10 cellular contexts compared by ENCODE assay signal in the genomic region with DNA sequence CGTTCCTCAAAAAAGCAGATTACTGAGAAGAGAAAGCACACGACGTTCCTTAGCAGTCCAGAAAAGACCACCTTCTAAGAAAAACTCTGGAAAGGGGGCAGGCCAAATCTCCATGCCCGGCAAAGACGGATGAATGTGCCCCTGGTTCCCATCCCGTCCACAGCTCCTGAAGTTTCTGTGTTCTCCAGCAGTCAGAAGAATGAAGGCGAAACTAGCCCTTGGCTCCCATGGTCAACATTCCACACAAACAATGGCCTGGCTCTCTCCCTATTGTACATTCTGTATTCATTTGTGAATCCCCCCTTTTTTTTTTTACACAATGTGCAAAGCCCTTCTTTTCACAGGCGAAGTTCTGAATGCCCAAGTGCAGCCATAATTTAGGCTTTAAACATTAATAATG. TPM values are rescaled to one million over a fixed set of nuclear protein-coding genes. Genes with fewer than 3 reads are reported as not detected.
DNase-seq lines count a peak whose midpoint lies in the region; ATAC-seq and TF ChIP-seq lines count a peak whose summit lies in the region.
"Had no signal": no experiment of that assay in that cellular context is flagged by ENCODE, and none has a peak within 500 bp of the region (broad histone marks: within the 10 kb centered on the region; RNA-seq: fewer than 3 reads in every experiment).

No MANE protein-coding gene starts in this region.

- H3K36me3 ChIP-seq in SK-N-SH (replicated peaks in 1 of 2; ENCODE audit: control insufficient read depth in 1 of 2, insufficient read depth in 2 of 2, low read length in 1 of 2) = peaks cover 5 to 21% of the 10 kb centered on the region in 2 experiments
- H3K36me3 ChIP-seq in mucosa of rectum (ENCODE audit: control insufficient read depth in 2 of 2, insufficient read depth in 2 of 2, low read length in 2 of 2) = no peaks in the 10 kb centered on the region
- H3K36me3 ChIP-seq in transverse colon = no peaks in the 10 kb centered on the region

- WGBS in SK-N-SH (ENCODE audit: low lambda C conversion rate) = 85% methylated on average over 8 of the region's 8 CpGs
- WGBS in transverse colon (ENCODE audit: low coverage in 1 of 2), 2 donors = 26 to 31% methylated on average over 7 to 8 of the region's 8 CpGs

- H3K9ac ChIP-seq in SK-N-SH (no peak overlapping the region), mucosa of rectum (ENCODE audit: low read depth in 1 of 2, low read length in 2 of 2) (peak overlapping the region; percentile 10 to 65)

- H3K4me1 ChIP-seq in SK-N-SH (ENCODE audit: control insufficient read depth in 1 of 2, insufficient read depth in 2 of 2, low read depth in 1 of 2, low read length in 1 of 2) = peaks cover 42 to 44% of the 10 kb centered on the region in 2 experiments
- H3K4me1 ChIP-seq in mucosa of rectum (ENCODE audit: control insufficient read depth in 2 of 2, insufficient read depth in 2 of 2, low read length in 2 of 2) = peaks cover 43 to 64% of the 10 kb centered on the region in 2 donors
- peaks cover 34 to 82% (median 67%) of the 10 kb centered on the region in 4 donors for H3K4me1 ChIP-seq in transverse colon

- H3K27me3 ChIP-seq in SK-N-SH (ENCODE audit: insufficient read depth) (no peaks in the 10 kb centered on the region), mucosa of rectum (ENCODE audit: control insufficient read depth in 2 of 2, insufficient read depth in 2 of 2, low read length in 2 of 2) (no peaks in the 10 kb centered on the region), transverse colon (no peaks in the 10 kb centered on the region)

- TF ChIP-seq EP300 in SK-N-SH (IDR thresholded peaks at IDR 0.05; ENCODE audit: borderline replicate concordance in 1 of 2, low read depth in 1 of 2, low read length in 1 of 2) = no peak
- TF ChIP-seq EP300 in transverse colon (IDR thresholded peaks at IDR 0.05; ENCODE audit: low read depth) = no peak

- TF ChIP-seq RAD21 in SK-N-SH (IDR thresholded peaks at IDR 0.05; ENCODE audit: low read length) = no peak

- no peak for TF ChIP-seq POLR2A in transverse colon (IDR thresholded peaks at IDR 0.05)

- H4K20me1 ChIP-seq in SK-N-SH (ENCODE audit: insufficient read depth) = peaks cover 77% of the 10 kb centered on the region

- no peak overlapping the region; a peak in 1 of 4 replicates for H3K27ac ChIP-seq in SK-N-SH (ENCODE audit: low read depth in 2 of 2, low read length in 1 of 2)
- H3K27ac ChIP-seq in mucosa of rectum (ENCODE audit: low read depth in 2 of 2, low read length in 2 of 2) = peak overlapping the region; percentile 95 to 97
- peak overlapping the region; percentile 98 to 99 (median 99) for H3K27ac ChIP-seq in transverse colon

- H3K4me3 ChIP-seq in SK-N-SH (ENCODE audit: low read depth in 2 of 2, low read length in 1 of 2) (peak overlapping the region in 1 of 2 experiments; percentile 5; a peak in 1 of 4 replicates), mucosa of rectum (ENCODE audit: low read length in 2 of 2) (peak overlapping the region; percentile 23 to 27), transverse colon (peak overlapping the region in 2 of 4 donors; percentile 10 to 19)

- peaks cover 14% of the 10 kb centered on the region for H3F3A ChIP-seq in SK-N-SH (replicated peaks; ENCODE audit: insufficient read depth)

- peaks cover 95% of the 10 kb centered on the region for H3K79me2 ChIP-seq in SK-N-SH (ENCODE audit: insufficient read depth)

- H3K9me3 Mint-ChIP-seq in endothelial cell (ENCODE audit: unreplicated experiment) = no peaks in the 10 kb centered on the region

- H2AFZ ChIP-seq in SK-N-SH (ENCODE audit: low read depth) = no peak overlapping the region

- peaks cover 8% of the 10 kb centered on the region for H3K27me3 Mint-ChIP-seq in endothelial cell (ENCODE audit: unreplicated experiment)

- ATAC-seq in SK-N-SH treated with all-trans-retinoic acid at 6 μM for 48 hours = no peak
- no peak for ATAC-seq in HG03280 (IDR thresholded peaks at IDR 0.05; ENCODE audit: unreplicated experiment)
- ATAC-seq: naive thymus-derived CD4-positive, alpha-beta T cell had no signal

- DNase-seq in SK-N-SH = no peak
- DNase-seq in endothelial cell (ENCODE audit: low spot score) = no peak
- no peak for DNase-seq in transverse colon
- DNase-seq in stimulated activated CD4-positive, alpha-beta T cell treated with anti-CD3 and anti-CD28 coated beads, Interleukin-4, amount 100 ng/mL, for 24 hours = no peak
- no peak for DNase-seq in activated CD4-positive, alpha-beta T cell treated with anti-CD3 and anti-CD28 coated beads, Interleukin-2, amount 50 U/mL, for 1 hour
- DNase-seq: naive thymus-derived CD4-positive, alpha-beta T cell; NCI-H2171 treated with DMSO at 0.1 percent for 48 hours had no signal

- H3K9me3 ChIP-seq in SK-N-SH = no peaks in the 10 kb centered on the region
- H3K9me3 ChIP-seq in mucosa of rectum (ENCODE audit: control insufficient read depth in 2 of 2, low read length in 2 of 2) = no peaks in the 10 kb centered on the region
- H3K9me3 ChIP-seq in transverse colon = no peaks in the 10 kb centered on the region

- POLR2A ChIA-PET in SK-N-SH (lab: Yijun Ruan, JAX) = no interaction called here

- TF ChIP-seq CTCF in SK-N-SH (IDR thresholded peaks at IDR 0.05) (no peak), endothelial cell (IDR thresholded peaks at IDR 0.05; ENCODE audit: unreplicated experiment) (no peak), transverse colon (IDR thresholded peaks at IDR 0.05) (no peak)

- 0 out of 2 replicates have a peak overlapping the region, but pooled peaks have one; percentile 0 for H3K4me2 ChIP-seq in SK-N-SH

- H3K4me3 Mint-ChIP-seq in endothelial cell (ENCODE audit: unreplicated experiment) = peak overlapping the region; percentile 75

- intact Hi-C loops in transverse colon (cut with DNase I; ENCODE audit: low total_unique reads) = no loop called here

- no peaks in the 10 kb centered on the region for H3K9me2 ChIP-seq in SK-N-SH

- peaks cover 68% of the 10 kb centered on the region for H3K4me1 Mint-ChIP-seq in endothelial cell (ENCODE audit: unreplicated experiment)

- H3K36me3 Mint-ChIP-seq in endothelial cell (ENCODE audit: low read depth, unreplicated experiment) = peaks cover 28% of the 10 kb centered on the region

- CTCF ChIA-PET in SK-N-SH (lab: Yijun Ruan, JAX) = interaction anchor here (0.7 to 1.2 kb wide), 2 partner anchors 107 to 163 kb away, joined by 3 to 4 read pairs; no protein-coding TSS in a partner anchor

- in situ Hi-C loops in transverse colon (cut with MboI; ENCODE audit: low pct_ligation_motif_present in 1 of 4, low pct_unique_long_range_greater_than_20kb in 1 of 4, low sequenced_read_pairs in 3 of 4) = loop anchor here in 1 of 4 donors (25.0 kb wide), 1 partner anchor 93 kb away; no protein-coding TSS in a partner anchor

- peak overlapping the region; percentile 93 for H3K27ac Mint-ChIP-seq in endothelial cell (ENCODE audit: unreplicated experiment)
- H3K27ac Mint-ChIP-seq: naive thymus-derived CD4-positive, alpha-beta T cell had no signal

TF ChIP-seq in SK-N-SH, 30 proteins besides CTCF, POLR2A, EP300 and RAD21 (continues in another document):
- TF ChIP-seq TEAD4 (IDR thresholded peaks at IDR 0.05; ENCODE audit: borderline replicate concordance, insufficient read depth) (no peak), RXRA (IDR thresholded peaks at IDR 0.05; ENCODE audit: borderline replicate concordance, low read depth) (no peak), GATA2 (CRISPR knock-in tag; IDR thresholded peaks at IDR 0.05) (no peak), FOSL2 (IDR thresholded peaks at IDR 0.05; ENCODE audit: borderline replicate concordance, low read depth) (no peak), RCOR1 (IDR thresholded peaks at IDR 0.05; ENCODE audit: low read length) (no peak), RFX5 (IDR thresholded peaks at IDR 0.05; ENCODE audit: low read length) (no peak), YY1 (IDR thresholded peaks at IDR 0.05; ENCODE audit: low read depth) (no peak), MXI1 (IDR thresholded peaks at IDR 0.05; ENCODE audit: low read depth, low read length) (no peak), SIN3A (IDR thresholded peaks at IDR 0.05; ENCODE audit: borderline replicate concordance, low read depth, low read length) (no peak)
- TF ChIP-seq, protein P1, sequence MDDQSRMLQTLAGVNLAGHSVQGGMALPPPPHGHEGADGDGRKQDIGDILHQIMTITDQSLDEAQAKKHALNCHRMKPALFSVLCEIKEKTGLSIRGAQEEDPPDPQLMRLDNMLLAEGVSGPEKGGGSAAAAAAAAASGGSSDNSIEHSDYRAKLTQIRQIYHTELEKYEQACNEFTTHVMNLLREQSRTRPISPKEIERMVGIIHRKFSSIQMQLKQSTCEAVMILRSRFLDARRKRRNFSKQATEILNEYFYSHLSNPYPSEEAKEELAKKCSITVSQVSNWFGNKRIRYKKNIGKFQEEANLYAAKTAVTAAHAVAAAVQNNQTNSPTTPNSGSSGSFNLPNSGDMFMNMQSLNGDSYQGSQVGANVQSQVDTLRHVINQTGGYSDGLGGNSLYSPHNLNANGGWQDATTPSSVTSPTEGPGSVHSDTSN (IDR thresholded peaks at IDR 0.05) = no peak

TF ChIP-seq in SK-N-SH treated with all-trans-retinoic acid at 6 μM for 48 hours, 23 proteins besides CTCF, POLR2A, EP300 and RAD21 (continues in another document):
- TF ChIP-seq ARNTL (CRISPR knock-in tag; IDR thresholded peaks at IDR 0.05; ENCODE audit: borderline replicate concordance, low read depth) = no peak
- TF ChIP-seq ZNF70 (CRISPR knock-in tag; IDR thresholded peaks at IDR 0.05) = no peak
- TF ChIP-seq, protein P2, sequence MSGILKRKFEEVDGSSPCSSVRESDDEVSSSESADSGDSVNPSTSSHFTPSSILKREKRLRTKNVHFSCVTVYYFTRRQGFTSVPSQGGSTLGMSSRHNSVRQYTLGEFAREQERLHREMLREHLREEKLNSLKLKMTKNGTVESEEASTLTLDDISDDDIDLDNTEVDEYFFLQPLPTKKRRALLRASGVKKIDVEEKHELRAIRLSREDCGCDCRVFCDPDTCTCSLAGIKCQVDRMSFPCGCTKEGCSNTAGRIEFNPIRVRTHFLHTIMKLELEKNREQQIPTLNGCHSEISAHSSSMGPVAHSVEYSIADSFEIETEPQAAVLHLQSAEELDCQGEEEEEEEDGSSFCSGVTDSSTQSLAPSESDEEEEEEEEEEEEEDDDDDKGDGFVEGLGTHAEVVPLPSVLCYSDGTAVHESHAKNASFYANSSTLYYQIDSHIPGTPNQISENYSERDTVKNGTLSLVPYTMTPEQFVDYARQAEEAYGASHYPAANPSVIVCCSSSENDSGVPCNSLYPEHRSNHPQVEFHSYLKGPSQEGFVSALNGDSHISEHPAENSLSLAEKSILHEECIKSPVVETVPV (CRISPR knock-in tag; IDR thresholded peaks at IDR 0.05) = no peak

RNA-seq across cellular contexts. Expression of a gene that starts 5.3 kb away (rescaled TPM):
- 51.5 and 69.7 TPM in 2 replicates for polyA plus RNA-seq in SK-N-SH (2012; rRNA removed)
- 41.0 and 63.0 TPM in 2 replicates for polyA plus RNA-seq in SK-N-SH (2012; cell fraction: cytosol; rRNA removed)
- polyA plus RNA-seq in SK-N-SH (2012; cell fraction: nucleus; rRNA removed) = 128 and 129 TPM in 2 replicates
- 145 TPM for total RNA-seq in endothelial cell (ENCODE audit: unreplicated experiment)
- 100 to 1,000 TPM in 1 of 4 donors, 10 to 100 TPM in 3; 71.9 to 247 (median 98.4) TPM for total RNA-seq in transverse colon

Comparison
In these comparisons a context has a peak if more than half of its experiments do, and no peak if none do; other contexts are left out.
1. H3K27ac ChIP-seq: peak in mucosa of rectum (2 of 2) and transverse colon (4 of 4); none in SK-N-SH (0 of 2).